In the genomic region with DNA sequence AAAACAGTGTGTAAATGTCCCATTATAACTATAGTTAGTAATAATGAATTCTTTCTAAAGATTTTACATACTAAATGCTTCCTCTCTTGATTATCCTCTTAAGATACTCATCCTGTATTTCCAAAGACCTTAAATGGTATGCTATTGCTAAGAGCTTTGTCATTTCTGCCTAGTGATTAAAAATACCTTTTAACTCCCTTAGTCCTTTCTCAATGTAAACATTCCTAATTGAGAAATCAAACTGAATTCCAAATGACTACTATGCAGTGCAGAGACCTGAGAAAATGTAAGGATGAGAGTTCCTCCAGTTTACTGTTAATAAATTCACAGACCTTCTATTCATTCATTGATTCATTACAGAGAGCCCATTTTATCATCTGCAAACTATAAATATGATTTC, we compare ENCODE assay signal across 23 cellular contexts.
DNase-seq lines count a peak whose midpoint lies in the region; ATAC-seq, FAIRE-seq and TF ChIP-seq lines count a peak whose summit lies in the region.
"Had no signal": no experiment of that assay in that cellular context is flagged by ENCODE, and none has a peak within 500 bp of the region (broad histone marks: within the 10 kb centered on the region; RNA-seq: fewer than 3 reads in every experiment).

No MANE protein-coding gene starts in this region.

- peak; percentile 46 for FAIRE-seq in A549 (lab: Jason Lieb, UNC)
- FAIRE-seq: A204.1 had no signal

- TF ChIP-seq EP300 in A549 (IDR thresholded peaks at IDR 0.05): no peak

- no peaks in the 10 kb centered on the region for H3K4me1 Mint-ChIP-seq in CD4-positive, alpha-beta T cell (ENCODE audit: low read depth)
- H3K4me1 Mint-ChIP-seq: natural killer cell had no signal

- H3K4ac ChIP-seq in neuronal stem cell (ENCODE audit: low read length): no peak overlapping the region

- no peaks in the 10 kb centered on the region for H3K79me1 ChIP-seq in neuronal stem cell (ENCODE audit: low read depth, low read length)

- POLR2A ChIA-PET in A549 (lab: Yijun Ruan, JAX): no interaction called here
- POLR2A ChIA-PET in CD4-positive, alpha-beta T cell (lab: Charles Lee): no interaction called here

- H3K27ac ChIP-seq in A549: no peak overlapping the region
- peak overlapping the region; percentile 22; the same call in 1 of the 2 replicates for H3K27ac ChIP-seq in GM23248
- H3K27ac ChIP-seq in body of pancreas: no peak overlapping the region
- no peak overlapping the region for H3K27ac ChIP-seq in brain microvascular endothelial cell
- H3K27ac ChIP-seq in CD4-positive, alpha-beta T cell (ENCODE audit: low read depth, low read length): no peak overlapping the region
- no peak overlapping the region for H3K27ac ChIP-seq in neuronal stem cell (replicated peaks; ENCODE audit: low read length)
- H3K27ac ChIP-seq: colonic mucosa, hepatocyte, left ventricle myocardium inferior, upper lobe of left lung had no signal

- H2AK5ac ChIP-seq in neuronal stem cell (ENCODE audit: low read depth, low read length): no peak overlapping the region

- H3F3A ChIP-seq in GM23248 (ENCODE audit: insufficient read depth): peaks cover 29% of the 10 kb centered on the region; the same call in 1 of the 2 replicates

- no peaks in the 10 kb centered on the region for H3K27me3 Mint-ChIP-seq in CD4-positive, alpha-beta T cell
- H3K27me3 Mint-ChIP-seq: activated CD4-positive, alpha-beta memory T cell treated with anti-CD3 and anti-CD28 coated beads, Interleukin-2, amount 10 ng/mL, durations not matched to agents 7 days and 5 days; activated naive CD8-positive, alpha-beta T cell treated with anti-CD3 and anti-CD28 coated beads for 36 hours had no signal

- no peak overlapping the region for H4K91ac ChIP-seq in neuronal stem cell (ENCODE audit: low read depth, low read length, poor library complexity)

- H3K23ac ChIP-seq in neuronal stem cell (ENCODE audit: low read depth, low read length, poor library complexity): no peak overlapping the region

- ATAC-seq in A549 (no peak), body of pancreas (no peak)
- no peak for ATAC-seq in CD4-positive, alpha-beta T cell (ENCODE audit: poor library complexity)
- ATAC-seq: natural killer cell, Right ventricle myocardium inferior had no signal

- no peak overlapping the region for H3K9ac ChIP-seq in GM23248
- no peak overlapping the region for H3K9ac ChIP-seq in adipocyte (ENCODE audit: low read length)
- no peak overlapping the region for H3K9ac ChIP-seq in neuronal stem cell (ENCODE audit: low read depth, low read length, poor library complexity)

- H3K27me3 ChIP-seq in GM23248 (replicated peaks; ENCODE audit: insufficient read depth) (no peaks in the 10 kb centered on the region), adipocyte (replicated peaks; ENCODE audit: control insufficient read depth, insufficient read depth, low read length) (no peaks in the 10 kb centered on the region), body of pancreas (no peaks in the 10 kb centered on the region), brain microvascular endothelial cell (replicated peaks) (no peaks in the 10 kb centered on the region), neuronal stem cell (ENCODE audit: control insufficient read depth in 3 of 3, insufficient read depth in 3 of 3, low read depth in 1 of 3, low read length in 3 of 3) (no peaks in the 10 kb centered on the region)
- no peaks in the 10 kb centered on the region for H3K27me3 ChIP-seq in CD4-positive, alpha-beta T cell (ENCODE audit: control insufficient read depth, insufficient read depth, low read length)
- H3K27me3 ChIP-seq: colonic mucosa, hepatocyte, upper lobe of left lung had no signal

- H3K4me3 ChIP-seq in A549: no peak overlapping the region
- no peak overlapping the region for H3K4me3 ChIP-seq in GM23248
- no peak overlapping the region for H3K4me3 ChIP-seq in adipocyte (ENCODE audit: low read length)
- no peak overlapping the region for H3K4me3 ChIP-seq in fibroblast of the aortic adventitia (ENCODE audit: low read depth, low read length)
- H3K4me3 ChIP-seq in body of pancreas: no peak overlapping the region
- no peak overlapping the region for H3K4me3 ChIP-seq in brain microvascular endothelial cell (ENCODE audit: low read depth, low read length)
- H3K4me3 ChIP-seq in neuronal stem cell (ENCODE audit: low read length in 2 of 2): no peak overlapping the region
- H3K4me3 ChIP-seq: colonic mucosa, hepatocyte, left ventricle myocardium inferior, upper lobe of left lung had no signal

- no peak for DNase-seq in A549 (ENCODE audit: low read depth in 1 of 2, low spot score in 1 of 2)
- DNase-seq in GM23248: peak; percentile 61
- peak; percentile 38 for DNase-seq in adipocyte (ENCODE audit: low read depth)
- peak; percentile 11 for DNase-seq in fibroblast of the aortic adventitia (ENCODE audit: low read depth)
- DNase-seq in body of pancreas: no peak
- DNase-seq in brain microvascular endothelial cell: no peak
- DNase-seq in CD4-positive, alpha-beta T cell: no peak
- DNase-seq in neuronal stem cell (ENCODE audit: low spot score): no peak
- DNase-seq: activated CD4-positive, alpha-beta memory T cell treated with anti-CD3 and anti-CD28 coated beads, Interleukin-2, amount 10 ng/mL, durations not matched to agents 7 days and 5 days; activated effector memory CD4-positive, alpha-beta T cell treated with Interleukin-2 at 50 U/mL for 16 hours; activated naive CD8-positive, alpha-beta T cell treated with anti-CD3 and anti-CD28 coated beads for 36 hours; C1 segment of cervical spinal cord; colonic mucosa; left ventricle myocardium inferior; natural killer cell; NCI-H1092; NCI-H1930; NCI-H2227 treated with DMSO at 0.1 percent for 48 hours; NCI-H69; upper lobe of left lung had no signal

- H3K9me3 Mint-ChIP-seq in CD4-positive, alpha-beta T cell: no peaks in the 10 kb centered on the region
- H3K9me3 Mint-ChIP-seq: activated CD4-positive, alpha-beta memory T cell treated with anti-CD3 and anti-CD28 coated beads, Interleukin-2, amount 10 ng/mL, durations not matched to agents 7 days and 5 days; activated naive CD8-positive, alpha-beta T cell treated with anti-CD3 and anti-CD28 coated beads for 36 hours; natural killer cell had no signal

- H3K9me2 ChIP-seq in GM23248 (ENCODE audit: insufficient read depth): no peaks in the 10 kb centered on the region

- H3K4me2 ChIP-seq in A549 (no peak overlapping the region), GM23248 (ENCODE audit: unreplicated experiment) (peak overlapping the region; percentile 57), neuronal stem cell (ENCODE audit: insufficient read depth, low read length, poor library complexity, severe bottlenecking) (no peak overlapping the region)
- H3K4me2 ChIP-seq: hepatocyte had no signal

- H4K20me1 ChIP-seq in GM23248 (ENCODE audit: insufficient read depth): no peaks in the 10 kb centered on the region

- in situ Hi-C loops in GM23248 (cut with MboI) (no loop called here), brain microvascular endothelial cell (cut with HindIII; ENCODE audit: low pct_ligation_motif_present, low sequenced_read_pairs) (no loop called here)

- intact Hi-C loops in body of pancreas (cut with DNase I): no loop called here
- intact Hi-C loops in CD4-positive, alpha-beta T cell (cut with DNase I, micrococcal nuclease): no loop called here

- no peak overlapping the region for H2BK12ac ChIP-seq in neuronal stem cell (ENCODE audit: low read length)

- no peaks in the 10 kb centered on the region; the same call in 1 of the 2 replicates for H3K36me3 ChIP-seq in GM23248 (ENCODE audit: low read depth)
- H3K36me3 ChIP-seq in adipocyte (ENCODE audit: control insufficient read depth, insufficient read depth, low read length, severe bottlenecking): peaks cover 70% of the 10 kb centered on the region
- peaks cover 0 to 2% of the 10 kb centered on the region in 2 donors for H3K36me3 ChIP-seq in body of pancreas (replicated peaks in 1 of 2; ENCODE audit: insufficient read depth in 1 of 2, low read depth in 2 of 2)
- H3K36me3 ChIP-seq in brain microvascular endothelial cell (replicated peaks): peaks cover 5% of the 10 kb centered on the region
- peaks cover 1 to 66% of the 10 kb centered on the region in 2 donors for H3K36me3 ChIP-seq in neuronal stem cell (replicated peaks in 1 of 2; ENCODE audit: control insufficient read depth in 2 of 2, insufficient read depth in 2 of 2, low read length in 2 of 2)
- H3K36me3 ChIP-seq: colonic mucosa had no signal

- H3K9me3 ChIP-seq in A549 (no peaks in the 10 kb centered on the region), GM23248 (ENCODE audit: low read depth) (no peaks in the 10 kb centered on the region), adipocyte (ENCODE audit: control insufficient read depth, low read length) (no peaks in the 10 kb centered on the region), body of pancreas (no peaks in the 10 kb centered on the region), neuronal stem cell (replicated peaks in 1 of 2; ENCODE audit: control insufficient read depth in 2 of 2, insufficient read depth in 1 of 2, low read depth in 1 of 2, low read length in 2 of 2) (no peaks in the 10 kb centered on the region)
- no peaks in the 10 kb centered on the region for H3K9me3 ChIP-seq in CD4-positive, alpha-beta T cell (ENCODE audit: control insufficient read depth, low read length)
- H3K9me3 ChIP-seq: colonic mucosa, left ventricle myocardium inferior, upper lobe of left lung had no signal

- H2BK15ac ChIP-seq in neuronal stem cell (ENCODE audit: low read length): no peak overlapping the region

- H2AFZ ChIP-seq in GM23248 (no peak overlapping the region), neuronal stem cell (ENCODE audit: low read length) (no peak overlapping the region)
- H2AFZ ChIP-seq: hepatocyte had no signal

- TF ChIP-seq POLR2A in A549 (IDR thresholded peaks at IDR 0.05; ENCODE audit: low read length) (no peak), body of pancreas (IDR thresholded peaks at IDR 0.05) (no peak)

- H2BK120ac ChIP-seq in neuronal stem cell (ENCODE audit: low read depth, low read length): no peak overlapping the region

- no peaks in the 10 kb centered on the region for H3K79me2 ChIP-seq in GM23248 (ENCODE audit: insufficient read depth)
- H3K79me2 ChIP-seq: hepatocyte had no signal

- H3K27ac Mint-ChIP-seq in CD4-positive, alpha-beta T cell: no peak overlapping the region
- H3K27ac Mint-ChIP-seq: activated CD4-positive, alpha-beta memory T cell treated with anti-CD3 and anti-CD28 coated beads, Interleukin-2, amount 10 ng/mL, durations not matched to agents 7 days and 5 days; activated naive CD8-positive, alpha-beta T cell treated with anti-CD3 and anti-CD28 coated beads for 36 hours; natural killer cell had no signal

- H3K14ac ChIP-seq in neuronal stem cell (ENCODE audit: low read length): no peak overlapping the region

- H2BK5ac ChIP-seq in neuronal stem cell (ENCODE audit: low read length): no peak overlapping the region

- peaks cover 32% of the 10 kb centered on the region for H3K36me3 Mint-ChIP-seq in CD4-positive, alpha-beta T cell (ENCODE audit: low read depth)
- H3K36me3 Mint-ChIP-seq: natural killer cell had no signal

- H3K4me3 Mint-ChIP-seq in CD4-positive, alpha-beta T cell: no peak overlapping the region
- H3K4me3 Mint-ChIP-seq: activated CD4-positive, alpha-beta memory T cell treated with anti-CD3 and anti-CD28 coated beads, Interleukin-2, amount 10 ng/mL, durations not matched to agents 7 days and 5 days; activated naive CD8-positive, alpha-beta T cell treated with anti-CD3 and anti-CD28 coated beads for 36 hours; natural killer cell had no signal

- no peak for TF ChIP-seq RAD21 in A549 (conservative IDR thresholded peaks at IDR 0.05 in 1 of 2, IDR thresholded peaks at IDR 0.05 in 1 of 2)

- H4K8ac ChIP-seq in neuronal stem cell (ENCODE audit: low read depth, low read length): no peak overlapping the region

- TF ChIP-seq CTCF in A549 (IDR thresholded peaks at IDR 0.05): no peak
- TF ChIP-seq CTCF in fibroblast of the aortic adventitia (IDR thresholded peaks at IDR 0.05; ENCODE audit: insufficient read depth, low read length): no peak
- TF ChIP-seq CTCF in body of pancreas (IDR thresholded peaks at IDR 0.05): no peak
- TF ChIP-seq CTCF in brain microvascular endothelial cell (IDR thresholded peaks at IDR 0.05; ENCODE audit: low read depth, low read length, missing control alignments): no peak
- TF ChIP-seq CTCF in CD4-positive, alpha-beta T cell (IDR thresholded peaks at IDR 0.05): no peak

- H3K4me1 ChIP-seq in A549 (no peaks in the 10 kb centered on the region), GM23248 (ENCODE audit: insufficient read depth) (peaks cover 23% of the 10 kb centered on the region), adipocyte (ENCODE audit: control insufficient read depth, insufficient read depth, low read length) (peaks cover 20% of the 10 kb centered on the region), body of pancreas (no peaks in the 10 kb centered on the region), neuronal stem cell (ENCODE audit: control insufficient read depth in 2 of 2, insufficient read depth in 1 of 2, low read depth in 1 of 2, low read length in 2 of 2) (no peaks in the 10 kb centered on the region)
- H3K4me1 ChIP-seq: colonic mucosa, left ventricle myocardium inferior, upper lobe of left lung had no signal

- no peak overlapping the region for H3K18ac ChIP-seq in neuronal stem cell (ENCODE audit: low read length)

- CTCF ChIA-PET in A549 (lab: Yijun Ruan, JAX): interaction anchor here (0.8 to 1.6 kb wide), 3 partner anchors 119 to 196 kb away, joined by 3 to 6 read pairs (median 3); no protein-coding TSS in a partner anchor
- CTCF ChIA-PET in CD4-positive, alpha-beta T cell (lab: Charles Lee): interaction anchor here (0.8 kb wide), 1 partner anchor 194 kb away, joined by 3 read pairs; no protein-coding TSS in a partner anchor

Comparison
In these comparisons a context has a peak if more than half of its experiments do, and no peak if none do; other contexts are left out.
1. DNase-seq: peak in GM23248 (single experiment), adipocyte (single experiment) and fibroblast of the aortic adventitia (single experiment); none in A549 (0 of 2), body of pancreas (0 of 4), brain microvascular endothelial cell (single experiment), CD4-positive, alpha-beta T cell (0 of 10) and neuronal stem cell (single experiment).